ENCODE assay signal across 8 cellular contexts in the genomic region with DNA sequence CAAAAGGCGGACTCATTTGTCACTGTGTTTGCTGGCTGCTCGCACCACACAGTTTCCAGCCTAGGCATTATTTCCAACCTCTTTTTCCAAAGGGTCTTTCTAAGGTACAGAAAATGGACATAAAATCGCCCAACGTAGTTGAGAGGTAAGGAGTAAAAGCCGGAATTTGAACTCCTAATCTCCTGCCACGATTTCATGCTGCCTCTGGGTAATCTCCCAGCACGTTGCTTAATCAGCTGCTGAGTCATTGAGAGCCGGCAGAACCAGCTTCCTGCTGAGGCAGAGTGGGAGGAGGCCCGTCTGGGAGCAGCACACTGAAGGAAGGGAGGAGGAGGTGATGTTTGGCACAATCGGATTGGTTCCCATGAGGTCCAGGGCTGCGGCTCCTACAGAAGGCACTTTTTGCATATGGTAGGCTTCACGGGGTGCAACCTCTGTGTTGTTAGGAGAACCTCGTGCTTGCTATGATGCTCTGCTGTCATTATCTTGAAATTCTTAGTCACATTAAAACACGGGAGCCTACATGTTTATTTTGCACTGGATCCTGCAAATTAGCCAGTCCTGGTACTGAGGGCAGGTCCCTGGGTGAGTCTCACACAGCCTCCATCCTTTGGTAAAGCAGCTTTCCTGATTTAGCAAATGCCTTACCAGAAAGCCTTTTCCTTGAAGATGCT.
A peak's percentile ranks its signal among the peaks of the same experiment; 100 is the strongest.
DNase-seq lines count a peak whose midpoint lies in the region; ATAC-seq lines count a peak whose summit lies in the region.

No MANE protein-coding gene starts in this region.

- ATAC-seq in GM18909 (IDR thresholded peaks at IDR 0.05; ENCODE audit: poor library complexity, unreplicated experiment), result no peak

- DNase-seq in GF-D8 (lab: John Stamatoyannopoulos, UW), result peak; percentile 62
- peak; percentile 33 for DNase-seq in NCI-H2227 treated with DMSO at 0.1 percent for 48 hours (lab: John Stamatoyannopoulos, UW)
- DNase-seq in hepatic stellate cell (ENCODE audit: low spot score), result peak; percentile 74
- DNase-seq in renal cortical epithelial cell (ENCODE audit: low read depth), result peak; percentile 91
- no peak for DNase-seq in activated effector memory CD4-positive, alpha-beta T cell treated with Interleukin-2 at 50 U/mL for 16 hours
- DNase-seq in DMS114 treated with DMSO at 0.1 percent for 48 hours (lab: John Stamatoyannopoulos, UW; ENCODE audit: unreplicated experiment), result no peak

- peak overlapping the region; percentile 56 for H3K27ac ChIP-seq in angular gyrus (ENCODE audit: low read depth, low read length)

Comparison
In these comparisons a context has a peak if more than half of its experiments do, and no peak if none do; other contexts are left out.
1. DNase-seq: peak in GF-D8 (single experiment), NCI-H2227 treated with DMSO at 0.1 percent for 48 hours (single experiment), hepatic stellate cell (single experiment) and renal cortical epithelial cell (single experiment); none in activated effector memory CD4-positive, alpha-beta T cell treated with Interleukin-2 at 50 U/mL for 16 hours (single experiment) and DMS114 treated with DMSO at 0.1 percent for 48 hours (single experiment).